In genomic region chr12:2295941-2296461, GRCh38 we compare ENCODE assay signal across 13 cellular contexts.
A peak's percentile ranks its signal among the peaks of the same experiment; 100 is the strongest.
DNase-seq lines count a peak whose midpoint lies in the region; FAIRE-seq and TF ChIP-seq lines count a peak whose summit lies in the region.
"Had no signal": no experiment of that assay in that cellular context is flagged by ENCODE, and none has a peak within 500 bp of the region (broad histone marks: within the 10 kb centered on the region; RNA-seq: fewer than 3 reads in every experiment).

No MANE protein-coding gene starts in this region.

- no peaks in the 10 kb centered on the region for H3K27me3 ChIP-seq in WERI-Rb-1 (ENCODE audit: insufficient read depth, low read depth, severe bottlenecking)
- H3K27me3 ChIP-seq: cardiac muscle cell, right lobe of liver had no signal

- no peak overlapping the region for H3K27ac ChIP-seq in WERI-Rb-1
- H3K27ac ChIP-seq: C4-2B, cardiac muscle cell, right lobe of liver had no signal

- FAIRE-seq in HTR-8/SVneo (lab: Jason Lieb, UNC) = no peak

- peak; percentile 65 for DNase-seq in AG09309 (ENCODE audit: low read depth)
- peak; percentile 66 for DNase-seq in HS-5 (ENCODE audit: low read depth)
- DNase-seq in astrocyte of the spinal cord (ENCODE audit: low read depth, low spot score) = peak; percentile 84
- DNase-seq in kidney glomerular epithelial cell (lab: John Stamatoyannopoulos, UW) = peak; percentile 93
- DNase-seq in T-helper 1 cell = no peak
- DNase-seq in HTR-8/SVneo (ENCODE audit: insufficient read length, low spot score) = no peak
- no peak for DNase-seq in NCI-H187 (lab: John Stamatoyannopoulos, UW)
- DNase-seq in WERI-Rb-1 = no peak
- DNase-seq: activated CD8-positive, alpha-beta memory T cell treated with anti-CD3 and anti-CD28 coated beads, Interleukin-2, amount 50 U/mL, for 4 hours; foreskin melanocyte; right lobe of liver had no signal

- H3K9me3 ChIP-seq in WERI-Rb-1 (ENCODE audit: severe bottlenecking) = no peaks in the 10 kb centered on the region
- H3K9me3 ChIP-seq: right lobe of liver had no signal

- in situ Hi-C loops in astrocyte of the spinal cord (cut with HindIII; ENCODE audit: low sequenced_read_pairs) = no loop called here

- H3K36me3 ChIP-seq in WERI-Rb-1 = no peaks in the 10 kb centered on the region
- H3K36me3 ChIP-seq: cardiac muscle cell, right lobe of liver had no signal

- no peak for TF ChIP-seq CTCF in AG09309 (IDR thresholded peaks at IDR 0.05; ENCODE audit: control insufficient read depth, insufficient read depth, low read depth, low read length, missing control alignments)
- no peak for TF ChIP-seq CTCF in astrocyte of the spinal cord (IDR thresholded peaks at IDR 0.05; ENCODE audit: low read depth, low read length)
- no peak for TF ChIP-seq CTCF in WERI-Rb-1 (IDR thresholded peaks at IDR 0.05; ENCODE audit: low read depth, low read length)

- H3K4me3 ChIP-seq in AG09309 (ENCODE audit: control insufficient read depth, low read depth, low read length) = no peak overlapping the region
- H3K4me3 ChIP-seq in astrocyte of the spinal cord (ENCODE audit: low read depth, low read length) = no peak overlapping the region
- H3K4me3 ChIP-seq in WERI-Rb-1 (ENCODE audit: low read depth, low read length) = no peak overlapping the region
- H3K4me3 ChIP-seq: cardiac muscle cell, right lobe of liver had no signal

Comparison
In these comparisons a context has a peak if more than half of its experiments do, and no peak if none do; other contexts are left out.
1. DNase-seq: peak in AG09309 (single experiment), HS-5 (single experiment), astrocyte of the spinal cord (single experiment) and kidney glomerular epithelial cell (single experiment); none in T-helper 1 cell (0 of 5), HTR-8/SVneo (single experiment), NCI-H187 (0 of 2) and WERI-Rb-1 (single experiment).